ENCODE assay signal across 12 cellular contexts in the genomic region with DNA sequence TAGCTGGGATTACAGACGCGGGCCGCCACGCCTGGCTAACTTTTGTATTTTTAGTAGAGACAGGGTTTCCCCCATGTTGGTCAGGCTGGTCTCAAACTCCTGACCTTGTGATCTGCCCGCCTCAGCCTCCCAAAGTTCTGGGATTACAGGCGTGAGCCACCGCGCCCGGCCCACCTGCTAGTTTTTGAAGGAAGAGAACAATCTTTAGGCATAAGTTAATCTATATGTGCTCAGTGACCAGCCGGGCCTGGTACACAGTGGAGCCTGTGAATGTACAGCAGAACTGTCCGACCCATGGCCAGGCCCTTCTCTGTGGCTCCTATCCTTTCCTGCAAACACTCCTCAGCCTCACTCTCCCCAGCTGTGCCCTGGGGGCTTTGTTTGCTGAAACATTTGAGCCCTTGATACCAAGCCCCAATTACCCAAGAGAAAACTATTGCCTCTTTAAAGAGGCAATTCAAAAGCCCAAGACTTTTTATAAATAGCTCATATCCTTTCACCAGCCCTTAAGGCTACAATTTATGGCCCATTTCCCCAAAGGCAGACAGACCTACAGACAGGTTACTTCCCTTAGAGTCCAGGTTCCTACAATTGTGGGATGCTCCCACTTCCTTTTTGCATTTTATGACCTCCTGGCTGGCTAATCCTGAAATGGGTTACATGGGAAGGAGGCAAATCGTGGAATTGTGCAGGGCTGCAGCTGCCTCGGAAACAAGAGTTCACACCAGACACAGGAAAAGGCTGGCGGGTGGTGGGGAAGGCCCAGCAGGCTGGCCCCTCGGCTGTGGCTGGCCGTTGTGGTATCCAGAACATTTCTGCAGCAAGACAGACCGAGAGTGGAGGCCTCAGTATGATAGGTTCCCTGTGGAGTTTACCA. TPM values are rescaled to one million over a fixed set of nuclear protein-coding genes. Genes with fewer than 3 reads are reported as not detected.
DNase-seq lines count a peak whose midpoint lies in the region; ATAC-seq and TF ChIP-seq lines count a peak whose summit lies in the region.
"Had no signal": no experiment of that assay in that cellular context is flagged by ENCODE, and none has a peak within 500 bp of the region (broad histone marks: within the 10 kb centered on the region; RNA-seq: fewer than 3 reads in every experiment).

No MANE protein-coding gene starts in this region.

- H3K9me3 Mint-ChIP-seq in activated CD8-positive, alpha-beta T cell treated with anti-CD3 and anti-CD28 coated beads for 36 hours = no peaks in the 10 kb centered on the region
- H3K9me3 Mint-ChIP-seq: CD4-positive, alpha-beta T cell had no signal

- DNase-seq in ELF-1 (ENCODE audit: low read depth, low spot score) (peak; percentile 88), right lobe of liver (no peak), transverse colon (no peak), tibial nerve (ENCODE audit: low spot score in 2 of 2) (no peak)
- DNase-seq in activated CD8-positive, alpha-beta T cell treated with anti-CD3 and anti-CD28 coated beads for 36 hours = no peak
- DNase-seq: activated CD4-positive, alpha-beta T cell treated with anti-CD3 and anti-CD28 coated beads, Interleukin-2, amount 50 U/mL, for 4 hours; CD4-positive, alpha-beta T cell; NCI-H146 had no signal

- ATAC-seq in GM21447 (IDR thresholded peaks at IDR 0.05; ENCODE audit: unreplicated experiment) = peak; percentile 64
- peak; percentile 71 for ATAC-seq in HG03571 (IDR thresholded peaks at IDR 0.05; ENCODE audit: unreplicated experiment)
- ATAC-seq in right lobe of liver = peak in 3 of 4 donors; percentile 19 to 38 (median 26)
- no peak for ATAC-seq in activated CD8-positive, alpha-beta T cell treated with anti-CD3 and anti-CD28 coated beads for 36 hours
- no peak for ATAC-seq in HG03520 (IDR thresholded peaks at IDR 0.05; ENCODE audit: unreplicated experiment)

- H3K36me3 ChIP-seq in right lobe of liver (no peaks in the 10 kb centered on the region), transverse colon (no peaks in the 10 kb centered on the region), tibial nerve (no peaks in the 10 kb centered on the region)
- H3K36me3 ChIP-seq: breast epithelium had no signal

- H3K27me3 ChIP-seq in right lobe of liver (no peaks in the 10 kb centered on the region), transverse colon (no peaks in the 10 kb centered on the region), tibial nerve (no peaks in the 10 kb centered on the region)
- H3K27me3 ChIP-seq: breast epithelium had no signal

- POLR2A ChIA-PET in activated CD8-positive, alpha-beta T cell treated with anti-CD3 and anti-CD28 coated beads for 36 hours (lab: Charles Lee) = no interaction called here

- 52% methylated on average over 8 of the region's 17 CpGs for WGBS in right lobe of liver (ENCODE audit: insufficient coverage, low coverage, low lambda C conversion rate, missing lambda C conversion rate)
- 24 to 72% methylated on average over 5 to 17 of the region's 17 CpGs for WGBS in transverse colon (ENCODE audit: low coverage in 1 of 2), 2 donors
- WGBS in tibial nerve, 2 donors = 65 to 72% methylated on average over 16 to 17 of the region's 17 CpGs

- H3K4me1 Mint-ChIP-seq in activated CD8-positive, alpha-beta T cell treated with anti-CD3 and anti-CD28 coated beads for 36 hours (ENCODE audit: low read depth) = peaks cover 8% of the 10 kb centered on the region

- CTCF ChIA-PET in activated CD8-positive, alpha-beta T cell treated with anti-CD3 and anti-CD28 coated beads for 36 hours (lab: Charles Lee) = interaction anchor here (1.2 kb wide), 1 partner anchor 47 kb away, joined by 3 read pairs; no protein-coding TSS in a partner anchor

- in situ Hi-C loops in transverse colon (cut with MboI; ENCODE audit: low pct_ligation_motif_present in 1 of 4, low pct_unique_long_range_greater_than_20kb in 1 of 4, low sequenced_read_pairs in 3 of 4) = no loop called here

- H3K4me3 ChIP-seq in right lobe of liver = no peak overlapping the region
- no peak overlapping the region for H3K4me3 ChIP-seq in transverse colon
- peak overlapping the region in 1 of 4 donors; percentile 13 for H3K4me3 ChIP-seq in tibial nerve
- H3K4me3 ChIP-seq: breast epithelium had no signal

- no peak overlapping the region for H3K27ac ChIP-seq in right lobe of liver
- H3K27ac ChIP-seq in transverse colon = no peak overlapping the region
- H3K27ac ChIP-seq in tibial nerve = peak overlapping the region in 2 of 4 donors; percentile 29 to 44
- H3K27ac ChIP-seq: breast epithelium had no signal

- TF ChIP-seq EP300 in transverse colon (IDR thresholded peaks at IDR 0.05; ENCODE audit: low read depth) (no peak), tibial nerve (IDR thresholded peaks at IDR 0.05) (no peak)

- no peak for TF ChIP-seq POLR2A in right lobe of liver (IDR thresholded peaks at IDR 0.05)
- TF ChIP-seq POLR2A in transverse colon (IDR thresholded peaks at IDR 0.05) = no peak
- no peak for TF ChIP-seq POLR2A in tibial nerve (IDR thresholded peaks at IDR 0.05)

- H3K4me3 Mint-ChIP-seq in activated CD8-positive, alpha-beta T cell treated with anti-CD3 and anti-CD28 coated beads for 36 hours = no peak overlapping the region
- H3K4me3 Mint-ChIP-seq: CD4-positive, alpha-beta T cell had no signal

- no peaks in the 10 kb centered on the region for H3K9me3 ChIP-seq in right lobe of liver
- no peaks in the 10 kb centered on the region for H3K9me3 ChIP-seq in transverse colon
- no peaks in the 10 kb centered on the region for H3K9me3 ChIP-seq in tibial nerve
- H3K9me3 ChIP-seq: breast epithelium had no signal

- H3K27me3 Mint-ChIP-seq in activated CD8-positive, alpha-beta T cell treated with anti-CD3 and anti-CD28 coated beads for 36 hours = no peaks in the 10 kb centered on the region
- H3K27me3 Mint-ChIP-seq: CD4-positive, alpha-beta T cell had no signal

- no peaks in the 10 kb centered on the region for H3K36me3 Mint-ChIP-seq in activated CD8-positive, alpha-beta T cell treated with anti-CD3 and anti-CD28 coated beads for 36 hours (ENCODE audit: low read depth)

- no peaks in the 10 kb centered on the region for H3K4me1 ChIP-seq in right lobe of liver
- H3K4me1 ChIP-seq in transverse colon = peaks cover 0 to 21% (median 3%) of the 10 kb centered on the region in 4 donors
- peaks cover 0 to 26% (median 0%) of the 10 kb centered on the region in 4 donors for H3K4me1 ChIP-seq in tibial nerve
- H3K4me1 ChIP-seq: breast epithelium had no signal

- intact Hi-C loops in right lobe of liver (cut with DNase I) = no loop called here
- intact Hi-C loops in activated CD8-positive, alpha-beta T cell treated with anti-CD3 and anti-CD28 coated beads for 36 hours (cut with micrococcal nuclease) = no loop called here
- intact Hi-C loops in transverse colon (cut with DNase I; ENCODE audit: low total_unique reads) = no loop called here

- TF ChIP-seq CTCF in right lobe of liver (IDR thresholded peaks at IDR 0.05) (no peak), transverse colon (IDR thresholded peaks at IDR 0.05) (no peak), tibial nerve (IDR thresholded peaks at IDR 0.05) (no peak)
- no peak for TF ChIP-seq CTCF in activated CD8-positive, alpha-beta T cell treated with anti-CD3 and anti-CD28 coated beads for 36 hours (IDR thresholded peaks at IDR 0.05)

- no peak overlapping the region for H3K27ac Mint-ChIP-seq in activated CD8-positive, alpha-beta T cell treated with anti-CD3 and anti-CD28 coated beads for 36 hours
- H3K27ac Mint-ChIP-seq: CD4-positive, alpha-beta T cell had no signal

RNA-seq across cellular contexts. Expression of gene SPRY4, which starts 37.5 kb away (rescaled TPM):
- total RNA-seq in right lobe of liver = 10 to 100 TPM in 2 of 6 experiments, 1 to 10 TPM in 4; 3.9 to 11.6 (median 7.3) TPM
- total RNA-seq in activated CD8-positive, alpha-beta T cell treated with anti-CD3 and anti-CD28 coated beads for 36 hours = 1 to 10 TPM in 1 of 2 experiments, under 1 TPM in 1; 0.90 to 1.0 TPM
- total RNA-seq in transverse colon = 10 to 100 TPM in 3 of 4 donors, 1 to 10 TPM in 1; 8.2 to 19.3 (median 15.7) TPM
- 10 to 100 TPM in 3 of 4 donors, 1 to 10 TPM in 1; 5.1 to 30.9 (median 17.9) TPM for total RNA-seq in tibial nerve

Comparison
In these comparisons a context has a peak if more than half of its experiments do, and no peak if none do; other contexts are left out.
1. ATAC-seq: peak in GM21447 (single experiment), HG03571 (single experiment) and right lobe of liver (3 of 4); none in activated CD8-positive, alpha-beta T cell treated with anti-CD3 and anti-CD28 coated beads for 36 hours (single experiment) and HG03520 (single experiment).